Comparison of ENCODE assay signal across 8 cellular contexts in genomic region chr6:118650500-118651281, GRCh38. TPM values are rescaled to one million over a fixed set of nuclear protein-coding genes. Genes with fewer than 3 reads are reported as not detected.
A peak's percentile ranks its signal among the peaks of the same experiment; 100 is the strongest.
DNase-seq lines count a peak whose midpoint lies in the region; ATAC-seq and TF ChIP-seq lines count a peak whose summit lies in the region.

No MANE protein-coding gene starts in this region.

- H3K4me3 ChIP-seq in GM12875 (ENCODE audit: low read depth, low read length) (peak overlapping the region; percentile 69), LNCaP clone FGC (ENCODE audit: low read depth, low read length) (peak overlapping the region; percentile 70)

- 0 out of 2 replicates have a peak overlapping the region, but pooled peaks have one; percentile 36 for H3K27ac Mint-ChIP-seq in WTC11

- no peaks in the 10 kb centered on the region for H3K36me3 Mint-ChIP-seq in WTC11

- 0 out of 2 replicates have a peak, but pooled peaks have one; percentile 19 for TF ChIP-seq CTCF in GM12875 (IDR thresholded peaks at IDR 0.05; ENCODE audit: borderline replicate concordance, insufficient read depth, low read depth, low read length)
- no peak for TF ChIP-seq CTCF in LNCaP clone FGC (IDR thresholded peaks at IDR 0.05; ENCODE audit: control insufficient read depth, extremely low read depth, insufficient read depth)
- TF ChIP-seq CTCF in WTC11 (IDR thresholded peaks at IDR 0.05) = no peak

- peak; percentile 5 for DNase-seq in H4 (ENCODE audit: low spot score)
- no peak for DNase-seq in LNCaP clone FGC (ENCODE audit: low read depth)
- peak; percentile 59 for DNase-seq in WTC11 (ENCODE audit: low spot score)
- peak; percentile 48 for DNase-seq in left lobe of liver (ENCODE audit: low spot score)
- peak; percentile 34 to 39 for DNase-seq in stimulated activated CD4-positive, alpha-beta T cell treated with anti-CD3 and anti-CD28 coated beads, Interleukin-4, amount 100 ng/mL, for 48 hours (ENCODE audit: low read depth in 2 of 2)
- no peak for DNase-seq in DMS153 treated with DMSO at 0.1 percent for 48 hours (lab: John Stamatoyannopoulos, UW; ENCODE audit: unreplicated experiment)

- peak overlapping the region; percentile 84 for H3K27ac ChIP-seq in cingulate gyrus (ENCODE audit: low read depth, low read length)

- peak overlapping the region; percentile 78 for H3K4me3 Mint-ChIP-seq in WTC11

- CTCF ChIA-PET in WTC11 (lab: Charles Lee) = interaction anchor here (0.6 to 1.2 kb wide), 5 partner anchors 14 to 1307 kb away, joined by 3 to 4 read pairs (median 3); no protein-coding TSS in a partner anchor

- peak; percentile 12 for ATAC-seq in WTC11
- peak; percentile 64 for ATAC-seq in left lobe of liver

- POLR2A ChIA-PET in WTC11 (lab: Charles Lee) = interaction anchor here (0.5 to 1.8 kb wide), 3 partner anchors 16 to 976 kb away, joined by 3 to 7 read pairs (median 5); no protein-coding TSS in a partner anchor

- no peaks in the 10 kb centered on the region for H3K9me3 Mint-ChIP-seq in WTC11

- H3K27me3 Mint-ChIP-seq in WTC11 (ENCODE audit: low read depth) = no peaks in the 10 kb centered on the region; the same call in 1 of the 2 replicates

- H3K4me1 Mint-ChIP-seq in WTC11 = peaks cover 25% of the 10 kb centered on the region

TF ChIP-seq in WTC11, 78 proteins besides CTCF, POLR2A, EP300 and RAD21 (continues in another document):
- TF ChIP-seq ZNF138 (CRISPR knock-in tag; conservative IDR thresholded peaks at IDR 0.05) (no peak), ZNF425 (CRISPR knock-in tag; conservative IDR thresholded peaks at IDR 0.05) (no peak), ZBTB43 (CRISPR knock-in tag; IDR thresholded peaks at IDR 0.05) (no peak), JAZF1 (CRISPR knock-in tag; IDR thresholded peaks at IDR 0.05) (no peak), ZNF416 (CRISPR knock-in tag; IDR thresholded peaks at IDR 0.05) (no peak), TEAD1 (CRISPR knock-in tag; IDR thresholded peaks at IDR 0.05) (no peak), NFE2L1 (CRISPR knock-in tag; IDR thresholded peaks at IDR 0.05) (0 out of 2 replicates have a peak, but pooled peaks have one; percentile 17), NR1H2 (CRISPR knock-in tag; IDR thresholded peaks at IDR 0.05) (no peak), ATF6 (CRISPR knock-in tag; IDR thresholded peaks at IDR 0.05) (no peak), E2F5 (CRISPR knock-in tag; IDR thresholded peaks at IDR 0.05) (peak; percentile 63; the same call in 1 of the 2 replicates), MYBL2 (CRISPR knock-in tag; IDR thresholded peaks at IDR 0.05) (no peak), ZMAT4 (CRISPR knock-in tag; IDR thresholded peaks at IDR 0.05) (no peak), GRHL2 (CRISPR knock-in tag; IDR thresholded peaks at IDR 0.05; ENCODE audit: insufficient replicate concordance, severe bottlenecking) (no peak), USF1 (CRISPR knock-in tag; IDR thresholded peaks at IDR 0.05) (no peak)
- TF ChIP-seq, protein P1, sequence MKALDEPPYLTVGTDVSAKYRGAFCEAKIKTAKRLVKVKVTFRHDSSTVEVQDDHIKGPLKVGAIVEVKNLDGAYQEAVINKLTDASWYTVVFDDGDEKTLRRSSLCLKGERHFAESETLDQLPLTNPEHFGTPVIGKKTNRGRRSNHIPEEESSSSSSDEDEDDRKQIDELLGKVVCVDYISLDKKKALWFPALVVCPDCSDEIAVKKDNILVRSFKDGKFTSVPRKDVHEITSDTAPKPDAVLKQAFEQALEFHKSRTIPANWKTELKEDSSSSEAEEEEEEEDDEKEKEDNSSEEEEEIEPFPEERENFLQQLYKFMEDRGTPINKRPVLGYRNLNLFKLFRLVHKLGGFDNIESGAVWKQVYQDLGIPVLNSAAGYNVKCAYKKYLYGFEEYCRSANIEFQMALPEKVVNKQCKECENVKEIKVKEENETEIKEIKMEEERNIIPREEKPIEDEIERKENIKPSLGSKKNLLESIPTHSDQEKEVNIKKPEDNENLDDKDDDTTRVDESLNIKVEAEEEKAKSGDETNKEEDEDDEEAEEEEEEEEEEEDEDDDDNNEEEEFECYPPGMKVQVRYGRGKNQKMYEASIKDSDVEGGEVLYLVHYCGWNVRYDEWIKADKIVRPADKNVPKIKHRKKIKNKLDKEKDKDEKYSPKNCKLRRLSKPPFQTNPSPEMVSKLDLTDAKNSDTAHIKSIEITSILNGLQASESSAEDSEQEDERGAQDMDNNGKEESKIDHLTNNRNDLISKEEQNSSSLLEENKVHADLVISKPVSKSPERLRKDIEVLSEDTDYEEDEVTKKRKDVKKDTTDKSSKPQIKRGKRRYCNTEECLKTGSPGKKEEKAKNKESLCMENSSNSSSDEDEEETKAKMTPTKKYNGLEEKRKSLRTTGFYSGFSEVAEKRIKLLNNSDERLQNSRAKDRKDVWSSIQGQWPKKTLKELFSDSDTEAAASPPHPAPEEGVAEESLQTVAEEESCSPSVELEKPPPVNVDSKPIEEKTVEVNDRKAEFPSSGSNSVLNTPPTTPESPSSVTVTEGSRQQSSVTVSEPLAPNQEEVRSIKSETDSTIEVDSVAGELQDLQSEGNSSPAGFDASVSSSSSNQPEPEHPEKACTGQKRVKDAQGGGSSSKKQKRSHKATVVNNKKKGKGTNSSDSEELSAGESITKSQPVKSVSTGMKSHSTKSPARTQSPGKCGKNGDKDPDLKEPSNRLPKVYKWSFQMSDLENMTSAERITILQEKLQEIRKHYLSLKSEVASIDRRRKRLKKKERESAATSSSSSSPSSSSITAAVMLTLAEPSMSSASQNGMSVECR (CRISPR knock-in tag; IDR thresholded peaks at IDR 0.05; ENCODE audit: borderline replicate concordance) = no peak

RNA-seq across cellular contexts. Expression of gene CEP85L, which starts 0.7 kb away (rescaled TPM):
- 1.8 and 3.0 TPM in 2 replicates for total RNA-seq in H4 (2014; rRNA removed; shearing (Covaris generic))
- total RNA-seq in WTC11 (2021) = 19.6 to 32.5 TPM (median 21.8 TPM) in 3 replicates
- 3.0 TPM for total RNA-seq in left lobe of liver

Comparison
In these comparisons a context has a peak if more than half of its experiments do, and no peak if none do; other contexts are left out.
1. DNase-seq: peak in H4 (single experiment), WTC11 (single experiment), left lobe of liver (single experiment) and stimulated activated CD4-positive, alpha-beta T cell treated with anti-CD3 and anti-CD28 coated beads, Interleukin-4, amount 100 ng/mL, for 48 hours (2 of 2); none in LNCaP clone FGC (single experiment) and DMS153 treated with DMSO at 0.1 percent for 48 hours (single experiment).